Comparison of ENCODE assay signal across 26 cellular contexts in genomic region chr7:81515009-81515408, GRCh38.
DNase-seq lines count a peak whose midpoint lies in the region; ATAC-seq, FAIRE-seq and TF ChIP-seq lines count a peak whose summit lies in the region.
"Had no signal": no experiment of that assay in that cellular context is flagged by ENCODE, and none has a peak within 500 bp of the region (broad histone marks: within the 10 kb centered on the region; RNA-seq: fewer than 3 reads in every experiment).

No MANE protein-coding gene starts in this region.

- CTCF ChIA-PET in SK-N-SH (lab: Yijun Ruan, JAX) = interaction anchor here (1.0 to 2.1 kb wide), 2 partner anchors 14 to 15 kb away, joined by 6 to 8 read pairs; no protein-coding TSS in a partner anchor
- CTCF ChIA-PET in activated CD8-positive, alpha-beta memory T cell treated with anti-CD3 and anti-CD28 coated beads, Interleukin-2, amount 10 ng/mL, durations not matched to agents 7 days and 5 days (lab: Charles Lee) = no interaction called here

- H3K27me3 Mint-ChIP-seq in HFFc6 (ENCODE audit: insufficient read depth) = no peaks in the 10 kb centered on the region
- no peaks in the 10 kb centered on the region for H3K27me3 Mint-ChIP-seq in activated CD8-positive, alpha-beta memory T cell treated with anti-CD3 and anti-CD28 coated beads, Interleukin-2, amount 10 ng/mL, durations not matched to agents 7 days and 5 days
- H3K27me3 Mint-ChIP-seq: activated CD4-positive, alpha-beta memory T cell treated with anti-CD3 and anti-CD28 coated beads, Interleukin-2, amount 10 ng/mL, durations not matched to agents 7 days and 5 days; activated naive CD8-positive, alpha-beta T cell; IgD-negative memory B cell had no signal

- no peak overlapping the region for H3K27ac Mint-ChIP-seq in HFFc6
- H3K27ac Mint-ChIP-seq in activated CD8-positive, alpha-beta memory T cell treated with anti-CD3 and anti-CD28 coated beads, Interleukin-2, amount 10 ng/mL, durations not matched to agents 7 days and 5 days = no peak overlapping the region
- H3K27ac Mint-ChIP-seq: activated CD4-positive, alpha-beta memory T cell treated with anti-CD3 and anti-CD28 coated beads, Interleukin-2, amount 10 ng/mL, durations not matched to agents 7 days and 5 days; activated naive CD8-positive, alpha-beta T cell; GM23338; IgD-negative memory B cell; natural killer cell; T-helper 1 cell treated with Interleukin-12 subunit alpha and Interleukin-12 subunit beta and Interleukin-4 antibody, amounts not matched to agents 30 μg/mL and 1 μg/mL, for 36 hours had no signal

- H4K20me1 ChIP-seq in SK-N-SH (ENCODE audit: insufficient read depth) = no peaks in the 10 kb centered on the region

- FAIRE-seq in urothelium cell line (lab: Jason Lieb, UNC) = peak; percentile 9
- FAIRE-seq: GM12891, keratinocyte had no signal

- H3K79me2 ChIP-seq in SK-N-SH (ENCODE audit: insufficient read depth) = no peaks in the 10 kb centered on the region

- no peak for TF ChIP-seq RAD21 in SK-N-SH (IDR thresholded peaks at IDR 0.05; ENCODE audit: low read length)

- H3K9me3 ChIP-seq in SK-N-SH = peaks cover 16% of the 10 kb centered on the region; the same call in 1 of the 2 replicates
- H3K9me3 ChIP-seq: upper lobe of right lung had no signal

- no peak overlapping the region for H3K4me2 ChIP-seq in SK-N-SH
- H3K4me2 ChIP-seq: GM23338 had no signal

- H3K9me3 Mint-ChIP-seq in HFFc6 = peaks cover 8% of the 10 kb centered on the region
- peaks cover 9% of the 10 kb centered on the region for H3K9me3 Mint-ChIP-seq in activated CD8-positive, alpha-beta memory T cell treated with anti-CD3 and anti-CD28 coated beads, Interleukin-2, amount 10 ng/mL, durations not matched to agents 7 days and 5 days (ENCODE audit: low read depth)
- H3K9me3 Mint-ChIP-seq: GM23338; T-helper 1 cell treated with Interleukin-12 subunit alpha and Interleukin-12 subunit beta and Interleukin-4 antibody, amounts not matched to agents 30 μg/mL and 1 μg/mL, for 36 hours had no signal

- no peak overlapping the region for H3K4me3 Mint-ChIP-seq in HFFc6
- no peak overlapping the region for H3K4me3 Mint-ChIP-seq in activated CD8-positive, alpha-beta memory T cell treated with anti-CD3 and anti-CD28 coated beads, Interleukin-2, amount 10 ng/mL, durations not matched to agents 7 days and 5 days
- H3K4me3 Mint-ChIP-seq: activated CD4-positive, alpha-beta memory T cell treated with anti-CD3 and anti-CD28 coated beads, Interleukin-2, amount 10 ng/mL, durations not matched to agents 7 days and 5 days; activated naive CD8-positive, alpha-beta T cell; GM23338; IgD-negative memory B cell; natural killer cell; T-helper 1 cell treated with Interleukin-12 subunit alpha and Interleukin-12 subunit beta and Interleukin-4 antibody, amounts not matched to agents 30 μg/mL and 1 μg/mL, for 36 hours had no signal

- H3K36me3 Mint-ChIP-seq in HFFc6 (ENCODE audit: low read depth) = peaks cover 7% of the 10 kb centered on the region
- H3K36me3 Mint-ChIP-seq in activated CD8-positive, alpha-beta memory T cell treated with anti-CD3 and anti-CD28 coated beads, Interleukin-2, amount 10 ng/mL, durations not matched to agents 7 days and 5 days = no peaks in the 10 kb centered on the region
- H3K36me3 Mint-ChIP-seq: activated naive CD8-positive, alpha-beta T cell; IgD-negative memory B cell; natural killer cell had no signal

- TF ChIP-seq CTCF in HFFc6 (IDR thresholded peaks at IDR 0.05) = no peak
- no peak for TF ChIP-seq CTCF in SK-N-SH (IDR thresholded peaks at IDR 0.05)
- no peak for TF ChIP-seq CTCF in fibroblast of the aortic adventitia (IDR thresholded peaks at IDR 0.05; ENCODE audit: insufficient read depth, low read length)

- H3K36me3 ChIP-seq in SK-N-SH (replicated peaks in 1 of 2; ENCODE audit: control insufficient read depth in 1 of 2, insufficient read depth in 2 of 2, low read length in 1 of 2) = peaks cover 4 to 13% of the 10 kb centered on the region in 2 experiments
- H3K36me3 ChIP-seq: upper lobe of right lung had no signal

- intact Hi-C loops in left cardiac atrium (cut with DNase I) = no loop called here

- peak; percentile 53 for DNase-seq in HFFc6
- DNase-seq in SK-N-SH = no peak
- peak; percentile 27 for DNase-seq in fibroblast of the aortic adventitia (ENCODE audit: low read depth)
- DNase-seq in urothelium cell line (ENCODE audit: low spot score) = no peak
- DNase-seq in activated CD8-positive, alpha-beta memory T cell treated with anti-CD3 and anti-CD28 coated beads, Interleukin-2, amount 10 ng/mL, durations not matched to agents 7 days and 5 days = no peak
- no peak for DNase-seq in left cardiac atrium
- DNase-seq: activated CD4-positive, alpha-beta memory T cell treated with anti-CD3 and anti-CD28 coated beads, Interleukin-2, amount 10 ng/mL, durations not matched to agents 7 days and 5 days; activated CD4-positive, CD25-positive, alpha-beta regulatory T cell treated with anti-CD3 and anti-CD28 coated beads, Interleukin-2, amount 50 U/mL, for 72 hours; activated T-cell treated with anti-CD3 and anti-CD28 coated beads for 4 hours; aorta; caudate nucleus; natural killer cell; NCI-H2029; NCI-H2227 treated with DMSO at 0.1 percent for 48 hours; occipital lobe; retina; stimulated activated CD4-positive, alpha-beta T cell treated with anti-CD3 and anti-CD28 coated beads, Interleukin-12 subunit alpha, Interleukin-12 subunit beta, amount 100 ng/mL, for 4 hours; stimulated activated CD4-positive, alpha-beta T cell treated with anti-CD3 and anti-CD28 coated beads, Interleukin-4, amount 100 ng/mL, for 1 hour; upper lobe of right lung had no signal

- H3K27ac ChIP-seq in SK-N-SH (ENCODE audit: low read depth in 2 of 2, low read length in 1 of 2) = no peak overlapping the region
- H3K27ac ChIP-seq: upper lobe of right lung had no signal

- no peak overlapping the region for H3K9ac ChIP-seq in SK-N-SH

- no peaks in the 10 kb centered on the region for H3K9me2 ChIP-seq in SK-N-SH

- POLR2A ChIA-PET in SK-N-SH (lab: Yijun Ruan, JAX) = no interaction called here

- ATAC-seq in HG02571 (IDR thresholded peaks at IDR 0.05; ENCODE audit: unreplicated experiment) (no peak), left cardiac atrium (no peak)
- no peak for ATAC-seq in activated CD8-positive, alpha-beta memory T cell treated with anti-CD3 and anti-CD28 coated beads, Interleukin-2, amount 10 ng/mL, durations not matched to agents 7 days and 5 days
- ATAC-seq: GM23338, natural killer cell, upper lobe of right lung had no signal

- H3K4me1 ChIP-seq in SK-N-SH (ENCODE audit: control insufficient read depth in 1 of 2, insufficient read depth in 2 of 2, low read depth in 1 of 2, low read length in 1 of 2) = peaks cover 0 to 9% of the 10 kb centered on the region in 2 experiments; a peak in 2 of 4 replicates
- H3K4me1 ChIP-seq: upper lobe of right lung had no signal

- WGBS in SK-N-SH (ENCODE audit: low lambda C conversion rate) = 95% methylated on average over 1 of the region's 1 CpG

- H2AFZ ChIP-seq in SK-N-SH (ENCODE audit: low read depth) = no peak overlapping the region
- H2AFZ ChIP-seq: GM23338 had no signal

- no peaks in the 10 kb centered on the region for H3K27me3 ChIP-seq in SK-N-SH (ENCODE audit: insufficient read depth)
- H3K27me3 ChIP-seq: upper lobe of right lung had no signal

- peak in 1 of 2 experiments; percentile 38; a peak in 1 of 4 replicates for TF ChIP-seq EP300 in SK-N-SH (IDR thresholded peaks at IDR 0.05; ENCODE audit: borderline replicate concordance in 1 of 2, low read depth in 1 of 2, low read length in 1 of 2)

- peaks cover 33% of the 10 kb centered on the region for H3K4me1 Mint-ChIP-seq in HFFc6 (ENCODE audit: low read depth)
- H3K4me1 Mint-ChIP-seq in activated CD8-positive, alpha-beta memory T cell treated with anti-CD3 and anti-CD28 coated beads, Interleukin-2, amount 10 ng/mL, durations not matched to agents 7 days and 5 days = no peaks in the 10 kb centered on the region
- H3K4me1 Mint-ChIP-seq: activated CD4-positive, alpha-beta memory T cell treated with anti-CD3 and anti-CD28 coated beads, Interleukin-2, amount 10 ng/mL, durations not matched to agents 7 days and 5 days; IgD-negative memory B cell; natural killer cell had no signal

- peaks cover 8% of the 10 kb centered on the region for H3F3A ChIP-seq in SK-N-SH (replicated peaks; ENCODE audit: insufficient read depth)

- H3K4me3 ChIP-seq in SK-N-SH (ENCODE audit: low read depth in 2 of 2, low read length in 1 of 2) (no peak overlapping the region), fibroblast of the aortic adventitia (ENCODE audit: low read depth, low read length) (no peak overlapping the region)
- H3K4me3 ChIP-seq: GM23338, upper lobe of right lung had no signal

TF ChIP-seq in SK-N-SH, 30 proteins besides CTCF, POLR2A, EP300 and RAD21 (continues in another document):
- 0 out of 2 replicates have a peak, but pooled peaks have one; percentile 18 for TF ChIP-seq JUND (IDR thresholded peaks at IDR 0.05)
- no peak for TF ChIP-seq FOXM1 (IDR thresholded peaks at IDR 0.05; ENCODE audit: low read depth)
- no peak for TF ChIP-seq POLR2AphosphoS5 (IDR thresholded peaks at IDR 0.05; ENCODE audit: low read depth, low read length)
- peak; percentile 30; the same call in 1 of the 2 replicates for TF ChIP-seq FOSL2 (IDR thresholded peaks at IDR 0.05; ENCODE audit: borderline replicate concordance, low read depth)
- no peak for TF ChIP-seq USF1 (IDR thresholded peaks at IDR 0.05; ENCODE audit: borderline replicate concordance, low read depth)
- no peak for TF ChIP-seq YY1 (IDR thresholded peaks at IDR 0.05; ENCODE audit: low read depth)
- peak; percentile 76 for TF ChIP-seq PBX3 (IDR thresholded peaks at IDR 0.05)
- peak; percentile 52; the same call in 1 of the 2 replicates for TF ChIP-seq TCF12 (IDR thresholded peaks at IDR 0.05)

Comparison
In these comparisons a context has a peak if more than half of its experiments do, and no peak if none do; other contexts are left out.
1. DNase-seq: peak in HFFc6 (single experiment) and fibroblast of the aortic adventitia (single experiment); none in SK-N-SH (single experiment), urothelium cell line (single experiment), activated CD8-positive, alpha-beta memory T cell treated with anti-CD3 and anti-CD28 coated beads, Interleukin-2, amount 10 ng/mL, durations not matched to agents 7 days and 5 days (single experiment) and left cardiac atrium (single experiment).